ENCODE assay signal across 8 cellular contexts in genomic region chr21:33968082-33968997, GRCh38. TPM values are rescaled to one million over a fixed set of nuclear protein-coding genes. Genes with fewer than 3 reads are reported as not detected.
A peak's percentile ranks its signal among the peaks of the same experiment; 100 is the strongest.
DNase-seq lines count a peak whose midpoint lies in the region; ATAC-seq and FAIRE-seq lines count a peak whose summit lies in the region.

No MANE protein-coding gene starts in this region.

- peaks cover 0 to 2% (median under 1%) of the 10 kb centered on the region in 3 donors for H3K9me3 Mint-ChIP-seq in IgD-negative memory B cell

- no peak for FAIRE-seq in frontal cortex (lab: Jason Lieb, UNC)

- peaks cover 0 to 7% (median 4%) of the 10 kb centered on the region in 3 donors for H3K4me1 Mint-ChIP-seq in IgD-negative memory B cell

- H3K27ac Mint-ChIP-seq in IgD-negative memory B cell = peak overlapping the region in 2 of 3 donors; percentile 17 to 81

- no peak for ATAC-seq in HG03175 (IDR thresholded peaks at IDR 0.05; ENCODE audit: unreplicated experiment)
- ATAC-seq in HG02970 (IDR thresholded peaks at IDR 0.05; ENCODE audit: low FRiP score, unreplicated experiment) = no peak
- ATAC-seq in GM19324 (IDR thresholded peaks at IDR 0.05; ENCODE audit: low FRiP score, unreplicated experiment) = no peak

- H3K27me3 Mint-ChIP-seq in IgD-negative memory B cell = no peaks in the 10 kb centered on the region

- peak overlapping the region in 2 of 4 donors; percentile 32 to 83 for H3K4me3 Mint-ChIP-seq in IgD-negative memory B cell

- peaks cover 2% of the 10 kb centered on the region for H3K36me3 Mint-ChIP-seq in IgD-negative memory B cell

- DNase-seq in EL = peak; percentile 76
- peak; percentile 59 for DNase-seq in amniotic epithelial cell (ENCODE audit: low read depth)
- peak; percentile 63 for DNase-seq in iPS-NIHi7 (ENCODE audit: extremely low spot score)
- DNase-seq in frontal cortex (ENCODE audit: low spot score in 2 of 2) = no peak

RNA-seq across cellular contexts. Expression of gene ATP5PO, which starts 52.7 kb away (rescaled TPM):
- polyA plus RNA-seq in IgD-negative memory B cell = 342 TPM
- total RNA-seq in frontal cortex = 183 TPM

Comparison
In these comparisons a context has a peak if more than half of its experiments do, and no peak if none do; other contexts are left out.
1. DNase-seq: peak in EL (single experiment), amniotic epithelial cell (single experiment) and iPS-NIHi7 (single experiment); none in frontal cortex (0 of 2).